ENCODE assay signal across 8 cellular contexts in the genomic region with DNA sequence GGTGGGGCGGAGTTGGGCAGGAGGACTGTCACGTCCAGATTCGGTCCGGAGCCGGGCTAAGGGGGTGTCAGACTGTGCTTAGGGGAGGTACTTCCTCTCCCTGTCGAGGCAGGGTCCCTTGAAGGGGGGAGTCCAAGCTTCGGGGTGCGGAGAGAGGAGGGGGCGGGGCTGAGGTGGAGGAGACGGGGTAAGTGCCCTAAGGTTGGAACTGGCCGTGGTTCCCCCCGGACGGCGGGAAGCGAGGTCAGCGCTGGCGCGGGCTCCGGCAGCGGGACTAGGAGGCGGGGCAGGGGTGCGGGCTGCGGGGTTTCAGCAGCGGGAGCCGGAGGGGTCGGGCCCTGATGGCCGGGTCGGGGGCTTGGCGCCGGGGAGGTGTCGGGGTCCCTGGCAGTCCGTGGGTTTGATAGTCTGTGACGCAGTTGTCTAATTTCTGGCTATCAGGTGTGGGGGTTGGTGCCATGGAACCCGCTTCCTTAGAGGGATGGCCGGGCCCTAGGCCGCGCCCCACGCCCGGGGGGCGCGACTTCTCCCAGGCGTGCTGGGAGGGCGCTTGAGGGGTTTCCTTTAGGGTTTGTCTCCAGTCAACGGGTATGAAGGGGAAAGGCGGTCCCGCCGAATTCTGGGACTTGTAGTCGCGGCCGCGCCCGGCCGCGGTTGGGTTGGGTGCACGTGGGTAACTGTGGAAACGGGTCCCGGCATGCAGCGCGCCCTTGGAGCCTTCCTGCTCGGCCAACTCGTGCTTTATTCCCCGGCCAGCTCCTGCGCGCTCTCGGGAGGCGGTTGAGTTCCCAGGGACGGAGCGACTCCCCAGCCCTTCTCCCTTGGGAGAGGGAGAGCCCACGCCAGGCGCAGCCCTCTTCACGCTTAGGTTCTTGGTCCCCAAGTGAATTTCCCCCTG. TPM values are rescaled to one million over a fixed set of nuclear protein-coding genes. Genes with fewer than 3 reads are reported as not detected.
DNase-seq lines count a peak whose midpoint lies in the region; ATAC-seq and TF ChIP-seq lines count a peak whose summit lies in the region.

No MANE protein-coding gene starts in this region.

- peaks cover 15% of the 10 kb centered on the region for H3F3A ChIP-seq in SU-DHL-6 (ENCODE audit: insufficient read depth)

- intact Hi-C loops in cardiac septum (cut with DNase I), result loop anchor here (5.0 kb wide), 1 partner anchor 193 kb away; the partner anchor contains the start of gene SGCB

- H3K79me2 ChIP-seq in SU-DHL-6 (ENCODE audit: insufficient read depth, low read length), result peaks cover 58% of the 10 kb centered on the region
- H3K79me2 ChIP-seq in trophoblast cell (ENCODE audit: control insufficient read depth, insufficient read depth, low read length, poor library complexity), result peaks cover 6% of the 10 kb centered on the region

- H3K9me3 ChIP-seq in SU-DHL-6 (ENCODE audit: insufficient read depth, low read length) (no peaks in the 10 kb centered on the region), adipocyte (ENCODE audit: control insufficient read depth, low read length) (no peaks in the 10 kb centered on the region), trophoblast cell (ENCODE audit: insufficient read depth, low read depth, low read length) (no peaks in the 10 kb centered on the region)

- H2BK5ac ChIP-seq in trophoblast cell (ENCODE audit: low read depth, low read length, poor library complexity), result peak overlapping the region; percentile 76

- H3K14ac ChIP-seq in trophoblast cell (ENCODE audit: low read length), result peak overlapping the region; percentile 67

- H4K12ac ChIP-seq in trophoblast cell (ENCODE audit: low read depth, low read length), result peak overlapping the region; percentile 96

- no peak overlapping the region for H2BK12ac ChIP-seq in trophoblast cell (ENCODE audit: low read length)

- H4K20me1 ChIP-seq in SU-DHL-6 (ENCODE audit: low read depth, low read length), result peaks cover 9% of the 10 kb centered on the region; the same call in 1 of the 2 replicates

- no peak overlapping the region for H3K23ac ChIP-seq in trophoblast cell (ENCODE audit: low read length)

- H2AK5ac ChIP-seq in trophoblast cell (ENCODE audit: low read length), result no peak overlapping the region

- no CpG with 5 or more reads among the region's 71 CpGs for WGBS in trophoblast cell (ENCODE audit: extremely low coverage, insufficient coverage, insufficient read length)

- H3K27me3 ChIP-seq in SU-DHL-6 (ENCODE audit: low read length) (no peaks in the 10 kb centered on the region), adipocyte (replicated peaks; ENCODE audit: control insufficient read depth, insufficient read depth, low read length) (no peaks in the 10 kb centered on the region), trophoblast cell (ENCODE audit: insufficient read depth, low read length) (no peaks in the 10 kb centered on the region)

- H3K79me1 ChIP-seq in trophoblast cell (ENCODE audit: low read length), result peaks cover 11% of the 10 kb centered on the region

- H3K18ac ChIP-seq in trophoblast cell (ENCODE audit: low read length), result peak overlapping the region; percentile 70

- peaks cover 31% of the 10 kb centered on the region for H3K4me1 Mint-ChIP-seq in type B pancreatic cell (ENCODE audit: unreplicated experiment)

- H3K4me1 ChIP-seq in adipocyte (ENCODE audit: control insufficient read depth, insufficient read depth, low read length) (peaks cover 24% of the 10 kb centered on the region), trophoblast cell (ENCODE audit: control insufficient read depth in 1 of 2, insufficient read depth in 2 of 2, low read length in 2 of 2) (peaks cover 0 to 5% of the 10 kb centered on the region in 2 experiments)

- H3K27ac Mint-ChIP-seq in type B pancreatic cell, result peak overlapping the region; percentile 75

- H3K36me3 ChIP-seq in SU-DHL-6 (ENCODE audit: low read length) (no peaks in the 10 kb centered on the region), adipocyte (ENCODE audit: control insufficient read depth, insufficient read depth, low read length, severe bottlenecking) (peaks cover under 1% of the 10 kb centered on the region), trophoblast cell (ENCODE audit: control insufficient read depth in 1 of 2, insufficient read depth in 2 of 2, low read length in 2 of 2) (no peaks in the 10 kb centered on the region)

- TF ChIP-seq CTCF in SU-DHL-6 (IDR thresholded peaks at IDR 0.05; ENCODE audit: insufficient read depth, low read length, poor library complexity, severe bottlenecking) (no peak), type B pancreatic cell (conservative IDR thresholded peaks at IDR 0.05) (no peak)

- H3K9me2 ChIP-seq in SU-DHL-6 (replicated peaks; ENCODE audit: insufficient read depth, low read length), result no peaks in the 10 kb centered on the region

- H3K4ac ChIP-seq in trophoblast cell (ENCODE audit: low read depth, low read length), result peak overlapping the region; percentile 51

- H3K4me2 ChIP-seq in SU-DHL-6 (ENCODE audit: low read depth, low read length, poor library complexity, severe bottlenecking), result peak overlapping the region; percentile 83
- peak overlapping the region; percentile 90 for H3K4me2 ChIP-seq in trophoblast cell (ENCODE audit: low read length)

- ATAC-seq in HG02642 (IDR thresholded peaks at IDR 0.05; ENCODE audit: poor library complexity, unreplicated experiment), result peak; percentile 38

- H3K9me3 Mint-ChIP-seq in type B pancreatic cell, result no peaks in the 10 kb centered on the region

- peaks cover 3% of the 10 kb centered on the region for H3K36me3 Mint-ChIP-seq in type B pancreatic cell

- H3K4me3 ChIP-seq in SU-DHL-6 (ENCODE audit: insufficient read depth, low read length, poor library complexity, severe bottlenecking) (peak overlapping the region; percentile 81), adipocyte (ENCODE audit: low read length) (peak overlapping the region; percentile 85), trophoblast cell (ENCODE audit: low read depth, low read length) (peak overlapping the region; percentile 79)

- H4K91ac ChIP-seq in trophoblast cell (ENCODE audit: low read depth, low read length), result peak overlapping the region; percentile 70

- H4K8ac ChIP-seq in trophoblast cell (ENCODE audit: low read depth, low read length), result peak overlapping the region; percentile 95

- H3K4me3 Mint-ChIP-seq in type B pancreatic cell, result peak overlapping the region; percentile 92

- peak overlapping the region; percentile 61 for H3K27ac ChIP-seq in SU-DHL-6 (ENCODE audit: low read depth, low read length)
- H3K27ac ChIP-seq in trophoblast cell (ENCODE audit: low read depth, low read length), result peak overlapping the region; percentile 68

- peak overlapping the region; percentile 77 for H2BK120ac ChIP-seq in trophoblast cell (ENCODE audit: insufficient read depth, low read length, poor library complexity)

- TF ChIP-seq POLR2A in GM10847 (IDR thresholded peaks at IDR 0.05; ENCODE audit: extremely low read depth, insufficient read length), result peak; percentile 2

- H2AFZ ChIP-seq in SU-DHL-6 (ENCODE audit: low read depth, low read length, severe bottlenecking) (peak overlapping the region; percentile 37), trophoblast cell (ENCODE audit: insufficient read depth, low read length, poor library complexity) (peak overlapping the region; percentile 93)

- DNase-seq in NCI-H1105 (lab: John Stamatoyannopoulos, UW) (peak; percentile 81), adipocyte (ENCODE audit: low read depth) (peak; percentile 96), cardiac septum (ENCODE audit: low spot score) (peak; percentile 96), trophoblast cell (peak; percentile 86 to 89), type B pancreatic cell (ENCODE audit: extremely low spot score, unreplicated experiment) (peak; percentile 91)

- H3K9ac ChIP-seq in SU-DHL-6 (ENCODE audit: low read length) (peak overlapping the region; percentile 69), adipocyte (ENCODE audit: low read length) (peak overlapping the region; percentile 82), trophoblast cell (ENCODE audit: low read length) (peak overlapping the region; percentile 93)

- H3K27me3 Mint-ChIP-seq in type B pancreatic cell, result peaks cover 3% of the 10 kb centered on the region

RNA-seq across cellular contexts. Expression of gene DCUN1D4, which starts 1.5 kb away (rescaled TPM):
- total RNA-seq in cardiac septum (46.0 TPM), type B pancreatic cell (ENCODE audit: low replicate concordance) (27.5 and 62.4 TPM in 2 replicates)
- polyA plus RNA-seq in trophoblast cell (2013), result 11.5 and 11.7 TPM in 2 replicates

Comparison
In these comparisons a context has a peak if more than half of its experiments do, and no peak if none do; other contexts are left out.
1. Peak in every context shown above with its lines: DNase-seq, ATAC-seq, H3K4me3 ChIP-seq and H3K27ac ChIP-seq.